ENCODE assay signal across 16 cellular contexts in genomic region chr18:44636241-44636640, GRCh38. TPM values are rescaled to one million over a fixed set of nuclear protein-coding genes. Genes with fewer than 3 reads are reported as not detected.
DNase-seq lines count a peak whose midpoint lies in the region; ATAC-seq and TF ChIP-seq lines count a peak whose summit lies in the region.
"Had no signal": no experiment of that assay in that cellular context is flagged by ENCODE, and none has a peak within 500 bp of the region (broad histone marks: within the 10 kb centered on the region; RNA-seq: fewer than 3 reads in every experiment).

No MANE protein-coding gene starts in this region.

- H3K36me3 Mint-ChIP-seq in type B pancreatic cell (no peaks in the 10 kb centered on the region), endothelial cell (ENCODE audit: low read depth, unreplicated experiment) (no peaks in the 10 kb centered on the region)

- no peak for TF ChIP-seq CTCF in type B pancreatic cell (conservative IDR thresholded peaks at IDR 0.05)
- no peak for TF ChIP-seq CTCF in endothelial cell (IDR thresholded peaks at IDR 0.05; ENCODE audit: unreplicated experiment)

- H3K4me3 Mint-ChIP-seq in type B pancreatic cell (no peak overlapping the region), endothelial cell (ENCODE audit: unreplicated experiment) (no peak overlapping the region)
- H3K4me3 Mint-ChIP-seq: nephron progenitor cell had no signal

- peak; percentile 80 for ATAC-seq in HG02623 (IDR thresholded peaks at IDR 0.05; ENCODE audit: unreplicated experiment)
- peak; percentile 84 for ATAC-seq in HG03565 (IDR thresholded peaks at IDR 0.05; ENCODE audit: unreplicated experiment)
- ATAC-seq: gastroesophageal sphincter had no signal

- no peaks in the 10 kb centered on the region for H3K4me1 Mint-ChIP-seq in type B pancreatic cell (ENCODE audit: unreplicated experiment)
- H3K4me1 Mint-ChIP-seq in endothelial cell (ENCODE audit: unreplicated experiment) = peaks cover 7% of the 10 kb centered on the region

- DNase-seq in SKM-1 treated with dmso at 0.1 percent for 144 hours (lab: John Stamatoyannopoulos, UW; ENCODE audit: unreplicated experiment) = peak; percentile 7
- DNase-seq in SKM-1 (lab: John Stamatoyannopoulos, UW; ENCODE audit: unreplicated experiment) = no peak
- no peak for DNase-seq in type B pancreatic cell (ENCODE audit: extremely low spot score, unreplicated experiment)
- no peak for DNase-seq in stimulated activated CD4-positive, alpha-beta T cell treated with anti-CD3 and anti-CD28 coated beads, Interleukin-4, amount 100 ng/mL, for 1 hour
- DNase-seq in endothelial cell (ENCODE audit: low spot score) = no peak
- no peak for DNase-seq in A172 (ENCODE audit: low spot score)
- DNase-seq: amygdala, NCI-H446 treated with DMSO at 0.1 percent for 48 hours, nephron progenitor cell, SHP77, small intestine, upper lobe of left lung, WERI-Rb-1 had no signal

- H3K27ac Mint-ChIP-seq in type B pancreatic cell (peak overlapping the region; percentile 48), endothelial cell (ENCODE audit: unreplicated experiment) (no peak overlapping the region)
- H3K27ac Mint-ChIP-seq: nephron progenitor cell had no signal

- H3K27me3 Mint-ChIP-seq in type B pancreatic cell (peaks cover 6% of the 10 kb centered on the region), endothelial cell (ENCODE audit: unreplicated experiment) (no peaks in the 10 kb centered on the region)

- H3K9me3 Mint-ChIP-seq in type B pancreatic cell = no peaks in the 10 kb centered on the region
- no peaks in the 10 kb centered on the region for H3K9me3 Mint-ChIP-seq in endothelial cell (ENCODE audit: unreplicated experiment)
- H3K9me3 Mint-ChIP-seq: nephron progenitor cell had no signal

RNA-seq across cellular contexts. Expression of gene SETBP1, which starts 44.4 kb away (rescaled TPM):
- 17.3 and 62.7 TPM in 2 replicates for total RNA-seq in type B pancreatic cell (ENCODE audit: low replicate concordance)
- 131 TPM for total RNA-seq in endothelial cell (ENCODE audit: unreplicated experiment)
- total RNA-seq in A172 (2014; rRNA removed; shearing (Covaris generic)) = 0.10 and 0.14 TPM in 2 replicates

Comparison
In these comparisons a context has a peak if more than half of its experiments do, and no peak if none do; other contexts are left out.
1. RNA of gene SETBP1, which starts 44.4 kb away (total RNA-seq): 131 TPM in endothelial cell (single experiment) and 17.3 to 62.7 TPM in type B pancreatic cell; 0.10 to 0.14 TPM in A172; every median in the first group is over 10 times any median in the second.